Comparison of ENCODE assay signal across 8 cellular contexts in genomic region chr14:35287481-35288013, GRCh38. TPM values are rescaled to one million over a fixed set of nuclear protein-coding genes. Genes with fewer than 3 reads are reported as not detected.
DNase-seq lines count a peak whose midpoint lies in the region; ATAC-seq, FAIRE-seq and TF ChIP-seq lines count a peak whose summit lies in the region.

No MANE protein-coding gene starts in this region.

- H3K27me3 ChIP-seq in lower lobe of right lung (ENCODE audit: low read depth): no peaks in the 10 kb centered on the region
- H3K27me3 ChIP-seq in pancreas: no peaks in the 10 kb centered on the region
- H3K27me3 ChIP-seq in brain microvascular endothelial cell (replicated peaks): no peaks in the 10 kb centered on the region

- peaks cover 9% of the 10 kb centered on the region for H3K36me3 Mint-ChIP-seq in activated T-cell treated with anti-CD3 and anti-CD28 coated beads, Interleukin-2, amount 50 U/mL, for 4 hours (ENCODE audit: insufficient read depth)

- DNase-seq in activated CD4-positive, alpha-beta T cell treated with anti-CD3 and anti-CD28 coated beads for 4 hours: peak; percentile 5 to 26
- DNase-seq in activated CD4-positive, alpha-beta T cell treated with anti-CD3 and anti-CD28 coated beads, Interleukin-2, amount 50 U/mL, for 4 hours: no peak
- DNase-seq in activated T-cell treated with anti-CD3 and anti-CD28 coated beads, Interleukin-2, amount 50 U/mL, for 4 hours: peak; percentile 14
- DNase-seq in lower lobe of right lung (no peak), pancreas (no peak), brain microvascular endothelial cell (no peak)
- DNase-seq in stimulated activated naive CD8-positive, alpha-beta T cell treated with anti-CD3 and anti-CD28 coated beads, Interleukin-15, amount 100 ng/mL, for 72 hours: peak; percentile 29 to 76

- no peaks in the 10 kb centered on the region for H3K27me3 Mint-ChIP-seq in activated T-cell treated with anti-CD3 and anti-CD28 coated beads, Interleukin-2, amount 50 U/mL, for 4 hours (ENCODE audit: low read depth)
- H3K27me3 Mint-ChIP-seq in stimulated activated naive CD8-positive, alpha-beta T cell treated with anti-CD3 and anti-CD28 coated beads, Interleukin-15, amount 100 ng/mL, for 72 hours: no peaks in the 10 kb centered on the region

- H3K9me3 ChIP-seq in lower lobe of right lung: no peaks in the 10 kb centered on the region
- no peaks in the 10 kb centered on the region for H3K9me3 ChIP-seq in pancreas

- no peak overlapping the region for H3K4me3 ChIP-seq in lower lobe of right lung
- H3K4me3 ChIP-seq in pancreas: no peak overlapping the region
- H3K4me3 ChIP-seq in brain microvascular endothelial cell (ENCODE audit: low read depth, low read length): no peak overlapping the region

- 32 to 36% methylated on average over 7 of the region's 7 CpGs for WGBS in pancreas, 2 donors

- TF ChIP-seq CTCF in lower lobe of right lung (IDR thresholded peaks at IDR 0.05) (no peak), pancreas (IDR thresholded peaks at IDR 0.05) (no peak), brain microvascular endothelial cell (IDR thresholded peaks at IDR 0.05; ENCODE audit: low read depth, low read length, missing control alignments) (no peak)

- peak overlapping the region; percentile 68 to 89 for H3K27ac Mint-ChIP-seq in stimulated activated naive CD8-positive, alpha-beta T cell treated with anti-CD3 and anti-CD28 coated beads, Interleukin-15, amount 100 ng/mL, for 72 hours

- in situ Hi-C loops in brain microvascular endothelial cell (cut with HindIII; ENCODE audit: low pct_ligation_motif_present, low sequenced_read_pairs): no loop called here

- no peak for FAIRE-seq in pancreas (lab: Jason Lieb, UNC)

- H3K4me1 Mint-ChIP-seq in activated T-cell treated with anti-CD3 and anti-CD28 coated beads, Interleukin-2, amount 50 U/mL, for 4 hours (ENCODE audit: low read depth): peaks cover 59% of the 10 kb centered on the region
- peaks cover 58% of the 10 kb centered on the region for H3K4me1 Mint-ChIP-seq in stimulated activated naive CD8-positive, alpha-beta T cell treated with anti-CD3 and anti-CD28 coated beads, Interleukin-15, amount 100 ng/mL, for 72 hours

- ATAC-seq in activated T-cell treated with anti-CD3 and anti-CD28 coated beads, Interleukin-2, amount 50 U/mL, for 4 hours: peak; percentile 46 to 50
- no peak for ATAC-seq in lower lobe of right lung
- ATAC-seq in stimulated activated naive CD8-positive, alpha-beta T cell treated with anti-CD3 and anti-CD28 coated beads, Interleukin-15, amount 100 ng/mL, for 72 hours: peak; percentile 64
- ATAC-seq in pancreas: no peak
- ATAC-seq in HG03565 (IDR thresholded peaks at IDR 0.05; ENCODE audit: unreplicated experiment): no peak

- H3K4me3 Mint-ChIP-seq in activated T-cell treated with anti-CD3 and anti-CD28 coated beads, Interleukin-2, amount 50 U/mL, for 4 hours: peak overlapping the region; percentile 65
- peak overlapping the region; percentile 76 to 81 for H3K4me3 Mint-ChIP-seq in stimulated activated naive CD8-positive, alpha-beta T cell treated with anti-CD3 and anti-CD28 coated beads, Interleukin-15, amount 100 ng/mL, for 72 hours

- H3K9me3 Mint-ChIP-seq in activated T-cell treated with anti-CD3 and anti-CD28 coated beads, Interleukin-2, amount 50 U/mL, for 4 hours: peaks cover 4% of the 10 kb centered on the region
- H3K9me3 Mint-ChIP-seq in stimulated activated naive CD8-positive, alpha-beta T cell treated with anti-CD3 and anti-CD28 coated beads, Interleukin-15, amount 100 ng/mL, for 72 hours: no peaks in the 10 kb centered on the region

- H3K4me1 ChIP-seq in lower lobe of right lung (peaks cover 24% of the 10 kb centered on the region), pancreas (peaks cover 0 to 3% (median 0%) of the 10 kb centered on the region in 3 donors)

- intact Hi-C loops in lower lobe of right lung (cut with DNase I) (no loop called here), pancreas (cut with DNase I) (no loop called here)

- H3K36me3 ChIP-seq in lower lobe of right lung (no peaks in the 10 kb centered on the region), pancreas (no peaks in the 10 kb centered on the region), brain microvascular endothelial cell (replicated peaks) (no peaks in the 10 kb centered on the region)

- H3K27ac ChIP-seq in lower lobe of right lung (peak overlapping the region; percentile 46), pancreas (no peak overlapping the region), brain microvascular endothelial cell (no peak overlapping the region)

RNA-seq across cellular contexts. Expression of gene PSMA6, which starts 4.6 kb away (rescaled TPM):
- 100 to 1,000 TPM; 562 to 636 (median 595) TPM for total RNA-seq in activated T-cell treated with anti-CD3 and anti-CD28 coated beads, Interleukin-2, amount 50 U/mL, for 4 hours
- total RNA-seq in lower lobe of right lung (159 TPM), pancreas (10 to 100 TPM; 41.4 to 71.3 (median 58.4) TPM)
- 10 to 100 TPM; 41.2 to 83.3 TPM for polyA plus RNA-seq in pancreas

Comparison
In these comparisons a context has a peak if more than half of its experiments do, and no peak if none do; other contexts are left out.
1. DNase-seq: peak in activated CD4-positive, alpha-beta T cell treated with anti-CD3 and anti-CD28 coated beads for 4 hours (2 of 2), activated T-cell treated with anti-CD3 and anti-CD28 coated beads, Interleukin-2, amount 50 U/mL, for 4 hours (single experiment) and stimulated activated naive CD8-positive, alpha-beta T cell treated with anti-CD3 and anti-CD28 coated beads, Interleukin-15, amount 100 ng/mL, for 72 hours (2 of 2); none in activated CD4-positive, alpha-beta T cell treated with anti-CD3 and anti-CD28 coated beads, Interleukin-2, amount 50 U/mL, for 4 hours (0 of 2), lower lobe of right lung (single experiment), pancreas (0 of 6) and brain microvascular endothelial cell (single experiment).
2. ATAC-seq: peak in activated T-cell treated with anti-CD3 and anti-CD28 coated beads, Interleukin-2, amount 50 U/mL, for 4 hours (2 of 2) and stimulated activated naive CD8-positive, alpha-beta T cell treated with anti-CD3 and anti-CD28 coated beads, Interleukin-15, amount 100 ng/mL, for 72 hours (single experiment); none in lower lobe of right lung (0 of 2), pancreas (0 of 4) and HG03565 (single experiment).